ENCODE assay signal across 17 cellular contexts in genomic region chr6:163867518-163868292, GRCh38.
A peak's percentile ranks its signal among the peaks of the same experiment; 100 is the strongest.
DNase-seq lines count a peak whose midpoint lies in the region; ATAC-seq and TF ChIP-seq lines count a peak whose summit lies in the region.
"Had no signal": no experiment of that assay in that cellular context is flagged by ENCODE, and none has a peak within 500 bp of the region (broad histone marks: within the 10 kb centered on the region; RNA-seq: fewer than 3 reads in every experiment).

No MANE protein-coding gene starts in this region.

- H3K27ac Mint-ChIP-seq in GM23338: no peak overlapping the region
- peak overlapping the region; percentile 16; the same call in 1 of the 2 replicates for H3K27ac Mint-ChIP-seq in WTC11
- H3K27ac Mint-ChIP-seq: CD4-positive, alpha-beta memory T cell had no signal

- H3K27me3 ChIP-seq in GM23338 (ENCODE audit: insufficient read depth) (no peaks in the 10 kb centered on the region), osteoblast (ENCODE audit: insufficient read depth, low read length) (no peaks in the 10 kb centered on the region), ascending aorta (no peaks in the 10 kb centered on the region)

- no peaks in the 10 kb centered on the region for H3F3A ChIP-seq in GM23338 (replicated peaks; ENCODE audit: low read depth)

- H3K4me1 ChIP-seq in GM23338 (ENCODE audit: insufficient read depth) (0 out of 2 replicates have a peak, but pooled peaks cover 5% of the 10 kb centered on the region), osteoblast (ENCODE audit: insufficient read depth, low read length) (no peaks in the 10 kb centered on the region), ascending aorta (no peaks in the 10 kb centered on the region)
- H3K4me1 ChIP-seq: A549, BLaER1 had no signal

- H3K9me3 ChIP-seq in osteoblast (ENCODE audit: low read depth, low read length): peaks cover 2% of the 10 kb centered on the region
- H3K9me3 ChIP-seq in ascending aorta: no peaks in the 10 kb centered on the region
- H3K9me3 ChIP-seq: A549, BLaER1 had no signal

- intact Hi-C loops in ascending aorta (cut with DNase I): no loop called here

- H3K27me3 Mint-ChIP-seq in GM23338 (ENCODE audit: insufficient read depth, low read depth, poor library complexity): peaks cover 1% of the 10 kb centered on the region
- H3K27me3 Mint-ChIP-seq in WTC11 (ENCODE audit: low read depth): no peaks in the 10 kb centered on the region

- 0 out of 2 replicates have a peak, but pooled peaks cover 9% of the 10 kb centered on the region for H3K9me2 ChIP-seq in GM23338 (ENCODE audit: insufficient read depth)

- H3K79me2 ChIP-seq in GM23338 (replicated peaks; ENCODE audit: insufficient read depth): no peaks in the 10 kb centered on the region
- no peaks in the 10 kb centered on the region for H3K79me2 ChIP-seq in osteoblast (ENCODE audit: insufficient read depth, low read length)

- no peak overlapping the region for H3K27ac ChIP-seq in GM23338 (ENCODE audit: low read depth)
- H3K27ac ChIP-seq in osteoblast (ENCODE audit: low read depth, low read length): no peak overlapping the region
- no peak overlapping the region for H3K27ac ChIP-seq in ascending aorta
- H3K27ac ChIP-seq: A549, BLaER1, PC-9 had no signal

- H3K4me3 Mint-ChIP-seq in GM23338: no peak overlapping the region
- no peak overlapping the region for H3K4me3 Mint-ChIP-seq in WTC11

- no peak overlapping the region for H3K4me3 ChIP-seq in GM23338
- H3K4me3 ChIP-seq in osteoblast (ENCODE audit: insufficient read depth, low read length): no peak overlapping the region
- no peak overlapping the region for H3K4me3 ChIP-seq in ascending aorta
- H3K4me3 ChIP-seq: A549, BLaER1, PC-9 had no signal

- H2AFZ ChIP-seq in GM23338 (peak overlapping the region; percentile 90), osteoblast (ENCODE audit: low read length) (no peak overlapping the region)
- H2AFZ ChIP-seq: PC-9 had no signal

- H3K36me3 ChIP-seq in GM23338 (ENCODE audit: insufficient read depth) (no peaks in the 10 kb centered on the region), osteoblast (ENCODE audit: insufficient read depth, low read length) (no peaks in the 10 kb centered on the region), ascending aorta (no peaks in the 10 kb centered on the region)
- H3K36me3 ChIP-seq: BLaER1 had no signal

- CTCF ChIA-PET in WTC11 (lab: Charles Lee): interaction anchor here (0.8 kb wide), 2 partner anchors 90 to 93 kb away, joined by 3 to 4 read pairs; no protein-coding TSS in a partner anchor

- H3K4me1 Mint-ChIP-seq in GM23338 (peaks cover 16% of the 10 kb centered on the region), WTC11 (peaks cover 24% of the 10 kb centered on the region)
- H3K4me1 Mint-ChIP-seq: CD4-positive, alpha-beta memory T cell had no signal

- ATAC-seq in GM23338 (peak; percentile 69), WTC11 (peak; percentile 75)
- ATAC-seq: A549 had no signal

- H3K9me3 Mint-ChIP-seq in GM23338: no peaks in the 10 kb centered on the region
- H3K9me3 Mint-ChIP-seq in WTC11: peaks cover 3% of the 10 kb centered on the region; the same call in 1 of the 2 replicates
- H3K9me3 Mint-ChIP-seq: CD4-positive, alpha-beta memory T cell had no signal

- TF ChIP-seq CTCF in GM23338 (conservative IDR thresholded peaks at IDR 0.05; ENCODE audit: low read depth in 2 of 2) (peak; percentile 33 to 44), WTC11 (IDR thresholded peaks at IDR 0.05) (no peak), osteoblast (IDR thresholded peaks at IDR 0.05; ENCODE audit: extremely low read depth, low read depth, low read length) (no peak), ascending aorta (IDR thresholded peaks at IDR 0.05) (no peak)

- H3K4me2 ChIP-seq in GM23338 (no peak overlapping the region), osteoblast (ENCODE audit: insufficient read depth, low read length) (no peak overlapping the region)
- H3K4me2 ChIP-seq: A549, BLaER1, PC-9 had no signal

- POLR2A ChIA-PET in WTC11 (lab: Charles Lee): no interaction called here

- H4K20me1 ChIP-seq in GM23338 (replicated peaks; ENCODE audit: insufficient read depth) (no peaks in the 10 kb centered on the region), osteoblast (ENCODE audit: insufficient read depth, low read length) (no peaks in the 10 kb centered on the region)
- H4K20me1 ChIP-seq: BLaER1 had no signal

- H3K36me3 Mint-ChIP-seq in GM23338 (ENCODE audit: low read depth): no peaks in the 10 kb centered on the region
- H3K36me3 Mint-ChIP-seq in WTC11: no peaks in the 10 kb centered on the region
- H3K36me3 Mint-ChIP-seq: CD4-positive, alpha-beta memory T cell had no signal

- peak; percentile 55 for DNase-seq in GM23338 (ENCODE audit: low spot score)
- DNase-seq in WTC11 (ENCODE audit: low spot score): peak; percentile 33
- peak; percentile 28 for DNase-seq in iPS-NIHi11 (ENCODE audit: low spot score)
- DNase-seq in osteoblast (ENCODE audit: insufficient read length, low spot score, missing footprints): peak; percentile 71
- no peak for DNase-seq in HPDE6-E6E7 (ENCODE audit: extremely low spot score)
- no peak for DNase-seq in NK-92 (lab: John Stamatoyannopoulos, UW; ENCODE audit: unreplicated experiment)
- DNase-seq in ascending aorta (ENCODE audit: low spot score in 2 of 2): no peak
- no peak for DNase-seq in NCI-H748 (lab: John Stamatoyannopoulos, UW; ENCODE audit: unreplicated experiment)
- DNase-seq: CD4-positive, alpha-beta memory T cell; NCI-H1105; NCI-H1694; NCI-H2081 treated with DMSO at 0.1 percent for 48 hours; NCI-H510A; NCI-H82; PC-9 had no signal

TF ChIP-seq in GM23338, 12 proteins besides CTCF, POLR2A, EP300 and RAD21 (continues in another document):
- no peak for TF ChIP-seq POLR2AphosphoS5 (IDR thresholded peaks at IDR 0.05; ENCODE audit: low read depth)
- no peak for TF ChIP-seq ZNF114 (CRISPR knock-in tag; IDR thresholded peaks at IDR 0.05)
- no peak for TF ChIP-seq EZH2phosphoT487 (IDR thresholded peaks at IDR 0.05; ENCODE audit: unreplicated experiment)

TF ChIP-seq in WTC11, 78 proteins besides CTCF, POLR2A, EP300 and RAD21:
- TF ChIP-seq JUN (CRISPR knock-in tag; IDR thresholded peaks at IDR 0.05) (no peak), AR (CRISPR knock-in tag; IDR thresholded peaks at IDR 0.05) (no peak), TP53 (CRISPR knock-in tag; IDR thresholded peaks at IDR 0.05) (no peak), ELF4 (CRISPR knock-in tag; IDR thresholded peaks at IDR 0.05; ENCODE audit: low read depth) (no peak), ATF1 (CRISPR knock-in tag; IDR thresholded peaks at IDR 0.05) (no peak), ZNF425 (CRISPR knock-in tag; conservative IDR thresholded peaks at IDR 0.05) (no peak), KAT7 (CRISPR knock-in tag; IDR thresholded peaks at IDR 0.05; ENCODE audit: borderline replicate concordance) (no peak), ZNF232 (CRISPR knock-in tag; IDR thresholded peaks at IDR 0.05) (no peak), TEAD1 (CRISPR knock-in tag; IDR thresholded peaks at IDR 0.05) (no peak), NR2C2 (CRISPR knock-in tag; IDR thresholded peaks at IDR 0.05) (no peak)

Comparison
In these comparisons a context has a peak if more than half of its experiments do, and no peak if none do; other contexts are left out.
1. DNase-seq: peak in GM23338 (single experiment), WTC11 (single experiment), iPS-NIHi11 (single experiment) and osteoblast (single experiment); none in HPDE6-E6E7 (single experiment), NK-92 (single experiment), ascending aorta (0 of 2) and NCI-H748 (single experiment).
2. CTCF ChIP-seq: peak in GM23338 (2 of 2); none in WTC11 (single experiment), osteoblast (single experiment) and ascending aorta (0 of 3).